In the genomic region with DNA sequence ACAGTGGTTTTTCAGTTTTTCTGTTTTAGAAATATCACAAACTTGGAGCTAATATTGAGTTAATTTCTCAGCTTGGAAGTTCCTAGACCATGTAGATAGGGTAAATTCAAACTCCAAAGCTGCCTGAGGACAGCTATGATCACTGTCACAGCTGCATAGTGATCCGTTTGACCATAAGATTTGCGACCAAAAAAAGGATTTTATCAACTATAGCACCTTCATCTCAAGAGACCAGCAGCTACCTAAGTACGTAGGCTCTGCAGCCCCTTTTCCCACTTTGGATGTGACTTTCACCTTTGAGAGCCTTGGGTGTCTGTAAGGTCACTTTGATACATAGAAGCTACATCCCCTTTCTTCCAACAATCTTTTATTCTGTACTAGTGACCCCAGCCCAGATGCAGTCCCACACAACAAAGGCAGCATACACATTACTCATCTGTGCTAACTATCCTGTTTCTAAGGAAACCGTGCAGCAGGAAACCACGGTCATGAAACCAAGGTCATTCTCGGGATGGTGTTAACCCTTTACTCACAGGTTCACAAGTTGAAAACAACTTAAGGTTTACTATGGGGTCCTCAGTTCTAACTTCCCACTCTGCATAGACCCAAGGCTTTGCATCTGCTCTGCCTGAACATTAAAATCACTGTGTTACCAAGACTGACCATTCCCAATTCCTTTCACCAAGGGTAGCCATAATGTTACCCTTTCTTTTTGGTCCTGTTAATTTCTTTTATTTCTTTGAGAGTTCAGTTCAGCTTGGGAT, we compare ENCODE assay signal across 1 cellular context.
TF ChIP-seq lines count a peak whose summit lies in the region.

No MANE protein-coding gene starts in this region.

TF ChIP-seq in HepG2, 621 proteins besides CTCF, POLR2A, EP300 and RAD21 (continued from another document and continues in another):
- TF ChIP-seq WIZ (CRISPR knock-in tag; IDR thresholded peaks at IDR 0.05) = no peak
- peak; percentile 79 for TF ChIP-seq SAP130 (CRISPR knock-in tag; IDR thresholded peaks at IDR 0.05; ENCODE audit: low read depth)
- TF ChIP-seq ZBTB3 (CRISPR knock-in tag; IDR thresholded peaks at IDR 0.05; ENCODE audit: borderline replicate concordance, low read depth) = no peak
- no peak for TF ChIP-seq KMT2B (CRISPR knock-in tag; IDR thresholded peaks at IDR 0.05)
- TF ChIP-seq, protein P1, sequence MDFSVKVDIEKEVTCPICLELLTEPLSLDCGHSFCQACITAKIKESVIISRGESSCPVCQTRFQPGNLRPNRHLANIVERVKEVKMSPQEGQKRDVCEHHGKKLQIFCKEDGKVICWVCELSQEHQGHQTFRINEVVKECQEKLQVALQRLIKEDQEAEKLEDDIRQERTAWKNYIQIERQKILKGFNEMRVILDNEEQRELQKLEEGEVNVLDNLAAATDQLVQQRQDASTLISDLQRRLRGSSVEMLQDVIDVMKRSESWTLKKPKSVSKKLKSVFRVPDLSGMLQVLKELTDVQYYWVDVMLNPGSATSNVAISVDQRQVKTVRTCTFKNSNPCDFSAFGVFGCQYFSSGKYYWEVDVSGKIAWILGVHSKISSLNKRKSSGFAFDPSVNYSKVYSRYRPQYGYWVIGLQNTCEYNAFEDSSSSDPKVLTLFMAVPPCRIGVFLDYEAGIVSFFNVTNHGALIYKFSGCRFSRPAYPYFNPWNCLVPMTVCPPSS (IDR thresholded peaks at IDR 0.05) = no peak
- no peak for TF ChIP-seq ZNF180 (CRISPR knock-in tag; IDR thresholded peaks at IDR 0.05; ENCODE audit: borderline replicate concordance, low read depth)
- TF ChIP-seq SALL1 (CRISPR knock-in tag; IDR thresholded peaks at IDR 0.05) = peak; percentile 33; the same call in 1 of the 2 replicates
- TF ChIP-seq POGZ (CRISPR knock-in tag; IDR thresholded peaks at IDR 0.05) = peak; percentile 29; the same call in 1 of the 2 replicates
- TF ChIP-seq HDAC6 (IDR thresholded peaks at IDR 0.05; ENCODE audit: low read depth, low read length) = no peak
- no peak for TF ChIP-seq ZNF629 (CRISPR knock-in tag; conservative IDR thresholded peaks at IDR 0.05)
- no peak for TF ChIP-seq SOX6 (IDR thresholded peaks at IDR 0.05)
- TF ChIP-seq SOX6 (CRISPR knock-in tag; IDR thresholded peaks at IDR 0.05) = peak; percentile 74; the same call in 1 of the 2 replicates
- TF ChIP-seq TEAD3 (CRISPR knock-in tag; optimal IDR thresholded peaks at IDR 0.05; ENCODE audit: borderline replicate concordance) = no peak
- TF ChIP-seq ZSCAN29 (CRISPR knock-in tag; conservative IDR thresholded peaks at IDR 0.05) = 0 out of 2 replicates have a peak, but pooled peaks have one; percentile 31
- TF ChIP-seq ZNF12 (CRISPR knock-in tag; IDR thresholded peaks at IDR 0.05) = no peak
- TF ChIP-seq, protein P2, sequence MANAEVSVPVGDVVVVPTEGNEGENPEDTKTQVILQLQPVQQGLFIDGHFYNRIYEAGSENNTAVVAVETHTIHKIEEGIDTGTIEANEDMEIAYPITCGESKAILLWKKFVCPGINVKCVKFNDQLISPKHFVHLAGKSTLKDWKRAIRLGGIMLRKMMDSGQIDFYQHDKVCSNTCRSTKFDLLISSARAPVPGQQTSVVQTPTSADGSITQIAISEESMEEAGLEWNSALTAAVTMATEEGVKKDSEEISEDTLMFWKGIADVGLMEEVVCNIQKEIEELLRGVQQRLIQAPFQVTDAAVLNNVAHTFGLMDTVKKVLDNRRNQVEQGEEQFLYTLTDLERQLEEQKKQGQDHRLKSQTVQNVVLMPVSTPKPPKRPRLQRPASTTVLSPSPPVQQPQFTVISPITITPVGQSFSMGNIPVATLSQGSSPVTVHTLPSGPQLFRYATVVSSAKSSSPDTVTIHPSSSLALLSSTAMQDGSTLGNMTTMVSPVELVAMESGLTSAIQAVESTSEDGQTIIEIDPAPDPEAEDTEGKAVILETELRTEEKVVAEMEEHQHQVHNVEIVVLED (CRISPR knock-in tag; IDR thresholded peaks at IDR 0.05; ENCODE audit: borderline replicate concordance) = no peak
- TF ChIP-seq NFYB (CRISPR knock-in tag; IDR thresholded peaks at IDR 0.05) = no peak
- peak; percentile 28; the same call in 1 of the 2 replicates for TF ChIP-seq PHF21A (CRISPR knock-in tag; IDR thresholded peaks at IDR 0.05)
- no peak for TF ChIP-seq CHD4 (IDR thresholded peaks at IDR 0.05; ENCODE audit: borderline replicate concordance, low read length)
- TF ChIP-seq, protein P3, sequence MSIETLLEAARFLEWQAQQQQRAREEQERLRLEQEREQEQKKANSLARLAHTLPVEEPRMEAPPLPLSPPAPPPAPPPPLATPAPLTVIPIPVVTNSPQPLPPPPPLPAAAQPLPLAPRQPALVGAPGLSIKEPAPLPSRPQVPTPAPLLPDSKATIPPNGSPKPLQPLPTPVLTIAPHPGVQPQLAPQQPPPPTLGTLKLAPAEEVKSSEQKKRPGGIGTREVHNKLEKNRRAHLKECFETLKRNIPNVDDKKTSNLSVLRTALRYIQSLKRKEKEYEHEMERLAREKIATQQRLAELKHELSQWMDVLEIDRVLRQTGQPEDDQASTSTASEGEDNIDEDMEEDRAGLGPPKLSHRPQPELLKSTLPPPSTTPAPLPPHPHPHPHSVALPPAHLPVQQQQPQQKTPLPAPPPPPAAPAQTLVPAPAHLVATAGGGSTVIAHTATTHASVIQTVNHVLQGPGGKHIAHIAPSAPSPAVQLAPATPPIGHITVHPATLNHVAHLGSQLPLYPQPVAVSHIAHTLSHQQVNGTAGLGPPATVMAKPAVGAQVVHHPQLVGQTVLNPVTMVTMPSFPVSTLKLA (IDR thresholded peaks at IDR 0.05) = no peak
- TF ChIP-seq, protein P4, sequence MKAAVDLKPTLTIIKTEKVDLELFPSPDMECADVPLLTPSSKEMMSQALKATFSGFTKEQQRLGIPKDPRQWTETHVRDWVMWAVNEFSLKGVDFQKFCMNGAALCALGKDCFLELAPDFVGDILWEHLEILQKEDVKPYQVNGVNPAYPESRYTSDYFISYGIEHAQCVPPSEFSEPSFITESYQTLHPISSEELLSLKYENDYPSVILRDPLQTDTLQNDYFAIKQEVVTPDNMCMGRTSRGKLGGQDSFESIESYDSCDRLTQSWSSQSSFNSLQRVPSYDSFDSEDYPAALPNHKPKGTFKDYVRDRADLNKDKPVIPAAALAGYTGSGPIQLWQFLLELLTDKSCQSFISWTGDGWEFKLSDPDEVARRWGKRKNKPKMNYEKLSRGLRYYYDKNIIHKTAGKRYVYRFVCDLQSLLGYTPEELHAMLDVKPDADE (CRISPR knock-in tag; IDR thresholded peaks at IDR 0.05) = no peak
- TF ChIP-seq, protein P5, sequence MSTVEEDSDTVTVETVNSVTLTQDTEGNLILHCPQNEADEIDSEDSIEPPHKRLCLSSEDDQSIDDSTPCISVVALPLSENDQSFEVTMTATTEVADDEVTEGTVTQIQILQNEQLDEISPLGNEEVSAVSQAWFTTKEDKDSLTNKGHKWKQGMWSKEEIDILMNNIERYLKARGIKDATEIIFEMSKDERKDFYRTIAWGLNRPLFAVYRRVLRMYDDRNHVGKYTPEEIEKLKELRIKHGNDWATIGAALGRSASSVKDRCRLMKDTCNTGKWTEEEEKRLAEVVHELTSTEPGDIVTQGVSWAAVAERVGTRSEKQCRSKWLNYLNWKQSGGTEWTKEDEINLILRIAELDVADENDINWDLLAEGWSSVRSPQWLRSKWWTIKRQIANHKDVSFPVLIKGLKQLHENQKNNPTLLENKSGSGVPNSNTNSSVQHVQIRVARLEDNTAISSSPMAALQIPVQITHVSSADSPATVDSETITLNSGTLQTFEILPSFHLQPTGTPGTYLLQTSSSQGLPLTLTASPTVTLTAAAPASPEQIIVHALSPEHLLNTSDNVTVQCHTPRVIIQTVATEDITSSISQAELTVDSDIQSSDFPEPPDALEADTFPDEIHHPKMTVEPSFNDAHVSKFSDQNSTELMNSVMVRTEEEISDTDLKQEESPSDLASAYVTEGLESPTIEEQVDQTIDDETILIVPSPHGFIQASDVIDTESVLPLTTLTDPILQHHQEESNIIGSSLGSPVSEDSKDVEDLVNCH (CRISPR knock-in tag; IDR thresholded peaks at IDR 0.05) = no peak
- TF ChIP-seq SMAD9 (CRISPR knock-in tag; IDR thresholded peaks at IDR 0.05) = no peak
- no peak for TF ChIP-seq ZNF780A (CRISPR knock-in tag; IDR thresholded peaks at IDR 0.05)
- no peak for TF ChIP-seq SKI (IDR thresholded peaks at IDR 0.05; ENCODE audit: partially characterized antibody)
- TF ChIP-seq, protein P6, sequence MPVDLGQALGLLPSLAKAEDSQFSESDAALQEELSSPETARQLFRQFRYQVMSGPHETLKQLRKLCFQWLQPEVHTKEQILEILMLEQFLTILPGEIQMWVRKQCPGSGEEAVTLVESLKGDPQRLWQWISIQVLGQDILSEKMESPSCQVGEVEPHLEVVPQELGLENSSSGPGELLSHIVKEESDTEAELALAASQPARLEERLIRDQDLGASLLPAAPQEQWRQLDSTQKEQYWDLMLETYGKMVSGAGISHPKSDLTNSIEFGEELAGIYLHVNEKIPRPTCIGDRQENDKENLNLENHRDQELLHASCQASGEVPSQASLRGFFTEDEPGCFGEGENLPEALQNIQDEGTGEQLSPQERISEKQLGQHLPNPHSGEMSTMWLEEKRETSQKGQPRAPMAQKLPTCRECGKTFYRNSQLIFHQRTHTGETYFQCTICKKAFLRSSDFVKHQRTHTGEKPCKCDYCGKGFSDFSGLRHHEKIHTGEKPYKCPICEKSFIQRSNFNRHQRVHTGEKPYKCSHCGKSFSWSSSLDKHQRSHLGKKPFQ (CRISPR knock-in tag; IDR thresholded peaks at IDR 0.05; ENCODE audit: insufficient replicate concordance) = no peak
- TF ChIP-seq PHF5A (CRISPR knock-in tag; IDR thresholded peaks at IDR 0.05; ENCODE audit: low read depth, unreplicated experiment) = no peak
- TF ChIP-seq FOXJ3 (CRISPR knock-in tag; IDR thresholded peaks at IDR 0.05; ENCODE audit: borderline replicate concordance) = peak; percentile 37; the same call in 1 of the 2 replicates
- TF ChIP-seq, protein P7, sequence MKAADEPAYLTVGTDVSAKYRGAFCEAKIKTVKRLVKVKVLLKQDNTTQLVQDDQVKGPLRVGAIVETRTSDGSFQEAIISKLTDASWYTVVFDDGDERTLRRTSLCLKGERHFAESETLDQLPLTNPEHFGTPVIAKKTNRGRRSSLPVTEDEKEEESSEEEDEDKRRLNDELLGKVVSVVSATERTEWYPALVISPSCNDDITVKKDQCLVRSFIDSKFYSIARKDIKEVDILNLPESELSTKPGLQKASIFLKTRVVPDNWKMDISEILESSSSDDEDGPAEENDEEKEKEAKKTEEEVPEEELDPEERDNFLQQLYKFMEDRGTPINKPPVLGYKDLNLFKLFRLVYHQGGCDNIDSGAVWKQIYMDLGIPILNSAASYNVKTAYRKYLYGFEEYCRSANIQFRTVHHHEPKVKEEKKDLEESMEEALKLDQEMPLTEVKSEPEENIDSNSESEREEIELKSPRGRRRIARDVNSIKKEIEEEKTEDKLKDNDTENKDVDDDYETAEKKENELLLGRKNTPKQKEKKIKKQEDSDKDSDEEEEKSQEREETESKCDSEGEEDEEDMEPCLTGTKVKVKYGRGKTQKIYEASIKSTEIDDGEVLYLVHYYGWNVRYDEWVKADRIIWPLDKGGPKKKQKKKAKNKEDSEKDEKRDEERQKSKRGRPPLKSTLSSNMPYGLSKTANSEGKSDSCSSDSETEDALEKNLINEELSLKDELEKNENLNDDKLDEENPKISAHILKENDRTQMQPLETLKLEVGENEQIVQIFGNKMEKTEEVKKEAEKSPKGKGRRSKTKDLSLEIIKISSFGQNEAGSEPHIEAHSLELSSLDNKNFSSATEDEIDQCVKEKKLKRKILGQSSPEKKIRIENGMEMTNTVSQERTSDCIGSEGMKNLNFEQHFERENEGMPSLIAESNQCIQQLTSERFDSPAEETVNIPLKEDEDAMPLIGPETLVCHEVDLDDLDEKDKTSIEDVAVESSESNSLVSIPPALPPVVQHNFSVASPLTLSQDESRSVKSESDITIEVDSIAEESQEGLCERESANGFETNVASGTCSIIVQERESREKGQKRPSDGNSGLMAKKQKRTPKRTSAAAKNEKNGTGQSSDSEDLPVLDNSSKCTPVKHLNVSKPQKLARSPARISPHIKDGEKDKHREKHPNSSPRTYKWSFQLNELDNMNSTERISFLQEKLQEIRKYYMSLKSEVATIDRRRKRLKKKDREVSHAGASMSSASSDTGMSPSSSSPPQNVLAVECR (CRISPR knock-in tag; IDR thresholded peaks at IDR 0.05; ENCODE audit: borderline replicate concordance) = peak; percentile 55; the same call in 1 of the 2 replicates
- TF ChIP-seq NFATC3 (CRISPR knock-in tag; IDR thresholded peaks at IDR 0.05) = no peak
- TF ChIP-seq CBX2 (IDR thresholded peaks at IDR 0.05; ENCODE audit: low read depth, low read length) = no peak
- TF ChIP-seq CBX2 (CRISPR knock-in tag; IDR thresholded peaks at IDR 0.05; ENCODE audit: low read depth) = no peak
- TF ChIP-seq KLF6 (CRISPR knock-in tag; IDR thresholded peaks at IDR 0.05) = no peak
- no peak for TF ChIP-seq PCBP1 (IDR thresholded peaks at IDR 0.05; ENCODE audit: borderline replicate concordance, low read depth, low read length)
- TF ChIP-seq, protein P8, sequence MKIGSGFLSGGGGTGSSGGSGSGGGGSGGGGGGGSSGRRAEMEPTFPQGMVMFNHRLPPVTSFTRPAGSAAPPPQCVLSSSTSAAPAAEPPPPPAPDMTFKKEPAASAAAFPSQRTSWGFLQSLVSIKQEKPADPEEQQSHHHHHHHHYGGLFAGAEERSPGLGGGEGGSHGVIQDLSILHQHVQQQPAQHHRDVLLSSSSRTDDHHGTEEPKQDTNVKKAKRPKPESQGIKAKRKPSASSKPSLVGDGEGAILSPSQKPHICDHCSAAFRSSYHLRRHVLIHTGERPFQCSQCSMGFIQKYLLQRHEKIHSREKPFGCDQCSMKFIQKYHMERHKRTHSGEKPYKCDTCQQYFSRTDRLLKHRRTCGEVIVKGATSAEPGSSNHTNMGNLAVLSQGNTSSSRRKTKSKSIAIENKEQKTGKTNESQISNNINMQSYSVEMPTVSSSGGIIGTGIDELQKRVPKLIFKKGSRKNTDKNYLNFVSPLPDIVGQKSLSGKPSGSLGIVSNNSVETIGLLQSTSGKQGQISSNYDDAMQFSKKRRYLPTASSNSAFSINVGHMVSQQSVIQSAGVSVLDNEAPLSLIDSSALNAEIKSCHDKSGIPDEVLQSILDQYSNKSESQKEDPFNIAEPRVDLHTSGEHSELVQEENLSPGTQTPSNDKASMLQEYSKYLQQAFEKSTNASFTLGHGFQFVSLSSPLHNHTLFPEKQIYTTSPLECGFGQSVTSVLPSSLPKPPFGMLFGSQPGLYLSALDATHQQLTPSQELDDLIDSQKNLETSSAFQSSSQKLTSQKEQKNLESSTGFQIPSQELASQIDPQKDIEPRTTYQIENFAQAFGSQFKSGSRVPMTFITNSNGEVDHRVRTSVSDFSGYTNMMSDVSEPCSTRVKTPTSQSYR (CRISPR knock-in tag; IDR thresholded peaks at IDR 0.05; ENCODE audit: borderline replicate concordance) = no peak
- TF ChIP-seq MXI1 (IDR thresholded peaks at IDR 0.05; ENCODE audit: borderline replicate concordance, low read depth, low read length) = peak; percentile 64; the same call in 1 of the 3 replicates
- no peak for TF ChIP-seq GZF1 (CRISPR knock-in tag; IDR thresholded peaks at IDR 0.05)
- no peak for TF ChIP-seq TCF7L2 (IDR thresholded peaks at IDR 0.05; ENCODE audit: low read depth, low read length)
- no peak for TF ChIP-seq NCOR1 (IDR thresholded peaks at IDR 0.05; ENCODE audit: borderline replicate concordance, low read length)
- TF ChIP-seq KDM1A (CRISPR knock-in tag; IDR thresholded peaks at IDR 0.05) = no peak
- TF ChIP-seq, protein P9, sequence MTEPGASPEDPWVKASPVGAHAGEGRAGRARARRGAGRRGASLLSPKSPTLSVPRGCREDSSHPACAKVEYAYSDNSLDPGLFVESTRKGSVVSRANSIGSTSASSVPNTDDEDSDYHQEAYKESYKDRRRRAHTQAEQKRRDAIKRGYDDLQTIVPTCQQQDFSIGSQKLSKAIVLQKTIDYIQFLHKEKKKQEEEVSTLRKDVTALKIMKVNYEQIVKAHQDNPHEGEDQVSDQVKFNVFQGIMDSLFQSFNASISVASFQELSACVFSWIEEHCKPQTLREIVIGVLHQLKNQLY (CRISPR knock-in tag; IDR thresholded peaks at IDR 0.05) = no peak
- TF ChIP-seq ZNF24 (IDR thresholded peaks at IDR 0.05) = no peak
- TF ChIP-seq SRSF1 (optimal IDR thresholded peaks at IDR 0.05; ENCODE audit: low read depth, low read length) = no peak
- no peak for TF ChIP-seq HCFC1 (IDR thresholded peaks at IDR 0.05; ENCODE audit: low read depth, low read length)
- no peak for TF ChIP-seq ZNF3 (CRISPR knock-in tag; IDR thresholded peaks at IDR 0.05)
